Comparison of ENCODE assay signal across 1 cellular context in the genomic region with DNA sequence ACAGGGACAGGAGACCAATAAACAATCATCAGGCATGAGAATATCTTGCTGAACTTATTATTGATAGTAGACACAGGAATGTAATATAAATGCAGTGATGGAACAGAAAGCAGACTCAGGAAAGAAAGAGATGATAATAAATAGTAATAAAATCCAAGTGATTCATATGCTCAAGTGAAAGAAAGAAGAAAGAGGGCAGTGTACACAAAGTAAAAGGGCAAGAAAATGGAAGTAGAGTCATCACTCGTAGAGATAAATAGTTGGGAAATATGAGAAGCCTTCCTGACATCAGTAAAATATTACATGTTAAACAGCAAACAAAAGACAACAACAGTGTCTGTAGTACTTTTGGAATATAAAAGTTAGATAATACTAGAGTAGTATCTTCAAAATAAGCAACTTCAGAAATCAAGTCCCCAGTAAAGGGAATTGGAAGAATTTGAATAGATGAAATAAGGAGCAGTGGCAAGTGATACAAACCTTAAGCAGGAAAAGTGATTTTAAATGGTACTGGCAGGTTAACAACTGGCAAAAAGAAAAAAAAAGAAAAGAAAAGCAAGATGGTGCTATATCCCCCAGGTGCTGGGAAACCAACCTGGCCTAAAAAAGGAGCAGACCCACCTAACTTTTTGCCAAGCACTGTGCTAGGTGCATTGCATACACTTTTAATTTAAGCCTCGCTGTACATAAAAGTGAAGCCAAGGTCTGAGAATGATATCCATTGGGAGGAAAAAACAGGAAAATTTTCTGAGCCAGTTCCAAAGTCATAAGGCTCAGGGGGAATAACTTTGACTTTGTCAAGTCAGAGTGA.
TF ChIP-seq lines count a peak whose summit lies in the region.

No MANE protein-coding gene starts in this region.

TF ChIP-seq in GM23338, 12 proteins besides CTCF, POLR2A, EP300 and RAD21 (continued from another document):
- TF ChIP-seq, protein P1, sequence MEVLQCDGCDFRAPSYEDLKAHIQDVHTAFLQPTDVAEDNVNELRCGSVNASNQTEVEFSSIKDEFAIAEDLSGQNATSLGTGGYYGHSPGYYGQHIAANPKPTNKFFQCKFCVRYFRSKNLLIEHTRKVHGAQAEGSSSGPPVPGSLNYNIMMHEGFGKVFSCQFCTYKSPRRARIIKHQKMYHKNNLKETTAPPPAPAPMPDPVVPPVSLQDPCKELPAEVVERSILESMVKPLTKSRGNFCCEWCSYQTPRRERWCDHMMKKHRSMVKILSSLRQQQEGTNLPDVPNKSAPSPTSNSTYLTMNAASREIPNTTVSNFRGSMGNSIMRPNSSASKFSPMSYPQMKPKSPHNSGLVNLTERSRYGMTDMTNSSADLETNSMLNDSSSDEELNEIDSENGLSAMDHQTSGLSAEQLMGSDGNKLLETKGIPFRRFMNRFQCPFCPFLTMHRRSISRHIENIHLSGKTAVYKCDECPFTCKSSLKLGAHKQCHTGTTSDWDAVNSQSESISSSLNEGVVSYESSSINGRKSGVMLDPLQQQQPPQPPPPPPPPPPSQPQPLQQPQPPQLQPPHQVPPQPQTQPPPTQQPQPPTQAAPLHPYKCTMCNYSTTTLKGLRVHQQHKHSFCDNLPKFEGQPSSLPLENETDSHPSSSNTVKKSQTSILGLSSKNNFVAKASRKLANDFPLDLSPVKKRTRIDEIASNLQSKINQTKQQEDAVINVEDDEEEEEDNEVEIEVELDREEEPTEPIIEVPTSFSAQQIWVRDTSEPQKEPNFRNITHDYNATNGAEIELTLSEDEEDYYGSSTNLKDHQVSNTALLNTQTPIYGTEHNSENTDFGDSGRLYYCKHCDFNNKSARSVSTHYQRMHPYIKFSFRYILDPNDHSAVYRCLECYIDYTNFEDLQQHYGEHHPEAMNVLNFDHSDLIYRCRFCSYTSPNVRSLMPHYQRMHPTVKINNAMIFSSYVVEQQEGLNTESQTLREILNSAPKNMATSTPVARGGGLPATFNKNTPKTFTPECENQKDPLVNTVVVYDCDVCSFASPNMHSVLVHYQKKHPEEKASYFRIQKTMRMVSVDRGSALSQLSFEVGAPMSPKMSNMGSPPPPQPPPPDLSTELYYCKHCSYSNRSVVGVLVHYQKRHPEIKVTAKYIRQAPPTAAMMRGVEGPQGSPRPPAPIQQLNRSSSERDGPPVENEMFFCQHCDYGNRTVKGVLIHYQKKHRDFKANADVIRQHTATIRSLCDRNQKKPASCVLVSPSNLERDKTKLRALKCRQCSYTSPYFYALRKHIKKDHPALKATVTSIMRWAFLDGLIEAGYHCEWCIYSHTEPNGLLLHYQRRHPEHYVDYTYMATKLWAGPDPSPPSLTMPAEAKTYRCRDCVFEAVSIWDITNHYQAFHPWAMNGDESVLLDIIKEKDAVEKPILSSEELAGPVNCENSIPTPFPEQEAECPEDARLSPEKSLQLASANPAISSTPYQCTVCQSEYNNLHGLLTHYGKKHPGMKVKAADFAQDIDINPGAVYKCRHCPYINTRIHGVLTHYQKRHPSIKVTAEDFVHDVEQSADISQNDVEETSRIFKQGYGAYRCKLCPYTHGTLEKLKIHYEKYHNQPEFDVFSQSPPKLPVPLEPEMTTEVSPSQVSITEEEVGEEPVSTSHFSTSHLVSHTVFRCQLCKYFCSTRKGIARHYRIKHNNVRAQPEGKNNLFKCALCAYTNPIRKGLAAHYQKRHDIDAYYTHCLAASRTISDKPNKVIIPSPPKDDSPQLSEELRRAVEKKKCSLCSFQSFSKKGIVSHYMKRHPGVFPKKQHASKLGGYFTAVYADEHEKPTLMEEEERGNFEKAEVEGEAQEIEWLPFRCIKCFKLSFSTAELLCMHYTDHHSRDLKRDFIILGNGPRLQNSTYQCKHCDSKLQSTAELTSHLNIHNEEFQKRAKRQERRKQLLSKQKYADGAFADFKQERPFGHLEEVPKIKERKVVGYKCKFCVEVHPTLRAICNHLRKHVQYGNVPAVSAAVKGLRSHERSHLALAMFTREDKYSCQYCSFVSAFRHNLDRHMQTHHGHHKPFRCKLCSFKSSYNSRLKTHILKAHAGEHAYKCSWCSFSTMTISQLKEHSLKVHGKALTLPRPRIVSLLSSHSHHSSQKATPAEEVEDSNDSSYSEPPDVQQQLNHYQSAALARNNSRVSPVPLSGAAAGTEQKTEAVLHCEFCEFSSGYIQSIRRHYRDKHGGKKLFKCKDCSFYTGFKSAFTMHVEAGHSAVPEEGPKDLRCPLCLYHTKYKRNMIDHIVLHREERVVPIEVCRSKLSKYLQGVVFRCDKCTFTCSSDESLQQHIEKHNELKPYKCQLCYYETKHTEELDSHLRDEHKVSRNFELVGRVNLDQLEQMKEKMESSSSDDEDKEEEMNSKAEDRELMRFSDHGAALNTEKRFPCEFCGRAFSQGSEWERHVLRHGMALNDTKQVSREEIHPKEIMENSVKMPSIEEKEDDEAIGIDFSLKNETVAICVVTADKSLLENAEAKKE (CRISPR knock-in tag; IDR thresholded peaks at IDR 0.05) = no peak
- TF ChIP-seq, protein P2, sequence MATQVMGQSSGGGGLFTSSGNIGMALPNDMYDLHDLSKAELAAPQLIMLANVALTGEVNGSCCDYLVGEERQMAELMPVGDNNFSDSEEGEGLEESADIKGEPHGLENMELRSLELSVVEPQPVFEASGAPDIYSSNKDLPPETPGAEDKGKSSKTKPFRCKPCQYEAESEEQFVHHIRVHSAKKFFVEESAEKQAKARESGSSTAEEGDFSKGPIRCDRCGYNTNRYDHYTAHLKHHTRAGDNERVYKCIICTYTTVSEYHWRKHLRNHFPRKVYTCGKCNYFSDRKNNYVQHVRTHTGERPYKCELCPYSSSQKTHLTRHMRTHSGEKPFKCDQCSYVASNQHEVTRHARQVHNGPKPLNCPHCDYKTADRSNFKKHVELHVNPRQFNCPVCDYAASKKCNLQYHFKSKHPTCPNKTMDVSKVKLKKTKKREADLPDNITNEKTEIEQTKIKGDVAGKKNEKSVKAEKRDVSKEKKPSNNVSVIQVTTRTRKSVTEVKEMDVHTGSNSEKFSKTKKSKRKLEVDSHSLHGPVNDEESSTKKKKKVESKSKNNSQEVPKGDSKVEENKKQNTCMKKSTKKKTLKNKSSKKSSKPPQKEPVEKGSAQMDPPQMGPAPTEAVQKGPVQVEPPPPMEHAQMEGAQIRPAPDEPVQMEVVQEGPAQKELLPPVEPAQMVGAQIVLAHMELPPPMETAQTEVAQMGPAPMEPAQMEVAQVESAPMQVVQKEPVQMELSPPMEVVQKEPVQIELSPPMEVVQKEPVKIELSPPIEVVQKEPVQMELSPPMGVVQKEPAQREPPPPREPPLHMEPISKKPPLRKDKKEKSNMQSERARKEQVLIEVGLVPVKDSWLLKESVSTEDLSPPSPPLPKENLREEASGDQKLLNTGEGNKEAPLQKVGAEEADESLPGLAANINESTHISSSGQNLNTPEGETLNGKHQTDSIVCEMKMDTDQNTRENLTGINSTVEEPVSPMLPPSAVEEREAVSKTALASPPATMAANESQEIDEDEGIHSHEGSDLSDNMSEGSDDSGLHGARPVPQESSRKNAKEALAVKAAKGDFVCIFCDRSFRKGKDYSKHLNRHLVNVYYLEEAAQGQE (IDR thresholded peaks at IDR 0.05; ENCODE audit: unreplicated experiment) = no peak
- TF ChIP-seq EZH2 (IDR thresholded peaks at IDR 0.05; ENCODE audit: low read depth, unreplicated experiment) = no peak
- TF ChIP-seq POLR2AphosphoS5 (IDR thresholded peaks at IDR 0.05; ENCODE audit: low read depth) = no peak
- no peak for TF ChIP-seq STAT1 (IDR thresholded peaks at IDR 0.05; ENCODE audit: unreplicated experiment)
- TF ChIP-seq, protein P3, sequence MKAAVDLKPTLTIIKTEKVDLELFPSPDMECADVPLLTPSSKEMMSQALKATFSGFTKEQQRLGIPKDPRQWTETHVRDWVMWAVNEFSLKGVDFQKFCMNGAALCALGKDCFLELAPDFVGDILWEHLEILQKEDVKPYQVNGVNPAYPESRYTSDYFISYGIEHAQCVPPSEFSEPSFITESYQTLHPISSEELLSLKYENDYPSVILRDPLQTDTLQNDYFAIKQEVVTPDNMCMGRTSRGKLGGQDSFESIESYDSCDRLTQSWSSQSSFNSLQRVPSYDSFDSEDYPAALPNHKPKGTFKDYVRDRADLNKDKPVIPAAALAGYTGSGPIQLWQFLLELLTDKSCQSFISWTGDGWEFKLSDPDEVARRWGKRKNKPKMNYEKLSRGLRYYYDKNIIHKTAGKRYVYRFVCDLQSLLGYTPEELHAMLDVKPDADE (IDR thresholded peaks at IDR 0.05) = no peak
- TF ChIP-seq NANOG (IDR thresholded peaks at IDR 0.05; ENCODE audit: borderline replicate concordance) = no peak
- no peak for TF ChIP-seq CREB1 (CRISPR knock-in tag; IDR thresholded peaks at IDR 0.05; ENCODE audit: low read depth)
- TF ChIP-seq JUNB (IDR thresholded peaks at IDR 0.05; ENCODE audit: unreplicated experiment) = no peak
- TF ChIP-seq EZH2phosphoT487 (IDR thresholded peaks at IDR 0.05; ENCODE audit: unreplicated experiment) = no peak
- no peak for TF ChIP-seq ZNF114 (CRISPR knock-in tag; IDR thresholded peaks at IDR 0.05)
